In the genomic region with DNA sequence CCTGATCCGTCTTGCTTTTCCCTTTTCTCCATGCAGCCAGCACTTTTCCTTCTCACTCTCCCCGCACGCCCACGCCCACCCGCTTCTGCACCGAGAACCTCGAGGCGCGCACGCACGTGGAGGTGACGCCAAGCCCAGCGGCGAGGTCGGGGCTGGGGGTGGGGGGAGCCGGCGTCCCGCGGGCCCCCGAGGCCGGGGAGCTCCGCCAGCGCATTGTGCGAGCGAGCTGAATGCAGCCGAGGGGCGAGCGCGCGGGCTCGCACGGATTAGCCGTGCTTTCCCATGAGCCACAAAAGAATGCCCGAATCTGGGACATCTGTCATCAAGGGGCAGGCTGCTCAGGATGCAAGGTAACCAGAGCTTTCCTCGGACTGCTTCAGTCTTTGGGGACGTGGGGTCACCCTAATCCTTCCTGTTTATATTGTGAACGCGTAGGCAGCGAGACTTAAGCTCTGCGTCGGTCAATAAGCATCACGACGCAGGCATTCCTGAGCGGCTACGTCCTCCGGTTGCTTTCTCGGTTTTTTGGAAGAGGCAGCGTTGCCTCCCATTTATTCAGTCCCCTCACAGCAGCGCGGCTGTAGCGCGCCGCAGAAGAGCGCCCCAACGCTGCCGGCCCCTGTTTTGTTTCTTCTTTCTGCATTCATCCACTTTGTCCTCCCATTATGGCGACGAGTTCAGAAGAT, we compare ENCODE assay signal across 7 cellular contexts.
DNase-seq lines count a peak whose midpoint lies in the region; ATAC-seq and TF ChIP-seq lines count a peak whose summit lies in the region.

No MANE protein-coding gene starts in this region.

- H3K9ac ChIP-seq in NT2/D1 (ENCODE audit: insufficient read length, low read depth): peak overlapping the region; percentile 78

- under 1% methylated on average over 58 of the region's 58 CpGs for WGBS in prostate gland

- no peak for TF ChIP-seq POLR2A in prostate gland (IDR thresholded peaks at IDR 0.05)

- intact Hi-C loops in prostate gland (cut with DNase I): no loop called here

- H3K36me3 ChIP-seq in NT2/D1 (ENCODE audit: insufficient read depth, insufficient read length, low read length): no peaks in the 10 kb centered on the region
- H3K36me3 ChIP-seq in prostate gland: no peaks in the 10 kb centered on the region

- H3K4me1 ChIP-seq in NT2/D1 (ENCODE audit: insufficient read depth, insufficient read length) (peaks cover 3% of the 10 kb centered on the region), prostate gland (replicated peaks) (no peaks in the 10 kb centered on the region)

- H3K9me3 ChIP-seq in NT2/D1 (ENCODE audit: insufficient read depth, low read length) (no peaks in the 10 kb centered on the region), prostate gland (no peaks in the 10 kb centered on the region)

- peak overlapping the region; percentile 3 for H3K27ac ChIP-seq in prostate gland

- ATAC-seq in GM19463 (IDR thresholded peaks at IDR 0.05; ENCODE audit: unreplicated experiment) (peak; percentile 46), HG02938 (IDR thresholded peaks at IDR 0.05; ENCODE audit: unreplicated experiment) (no peak)

- H3K27me3 ChIP-seq in NT2/D1 (ENCODE audit: insufficient read depth, insufficient read length) (peaks cover 33% of the 10 kb centered on the region), prostate gland (replicated peaks; ENCODE audit: insufficient read depth) (no peaks in the 10 kb centered on the region)

- peak overlapping the region; percentile 59 for H3K4me3 ChIP-seq in NT2/D1 (ENCODE audit: insufficient read length, low read depth)
- H3K4me3 ChIP-seq in prostate gland: peak overlapping the region; percentile 24 to 41

- peak; percentile 74 for DNase-seq in NT2/D1 (ENCODE audit: low read depth, low spot score)
- peak; percentile 90 for DNase-seq in astrocyte of the hippocampus (ENCODE audit: low read depth, low spot score)
- DNase-seq in hippocampal formation (lab: John Stamatoyannopoulos, UW): peak; percentile 27 to 70
- DNase-seq in prostate gland (ENCODE audit: low spot score): peak; percentile 11
- DNase-seq in GM20000 (ENCODE audit: low spot score): no peak

- TF ChIP-seq CTCF in prostate gland (IDR thresholded peaks at IDR 0.05): no peak
- TF ChIP-seq CTCF in GM20000 (IDR thresholded peaks at IDR 0.05; ENCODE audit: extremely low read depth, missing control alignments): no peak
